ENCODE assay signal across 13 cellular contexts in genomic region chr4:31108762-31109161, GRCh38.
"Had no signal": no experiment of that assay in that cellular context is flagged by ENCODE, and none has a peak within 500 bp of the region (broad histone marks: within the 10 kb centered on the region; RNA-seq: fewer than 3 reads in every experiment).

No MANE protein-coding gene starts in this region.

- H3K4me2 ChIP-seq: hepatocyte had no signal

- H3K9me3 Mint-ChIP-seq: nephron progenitor cell; stimulated activated memory B cell treated with anti-CD40 and anti-IgM and Interleukin-4, amounts not matched to agents 10 μg/mL and 1 μg/mL and 100 μg/mL, for 72 hours had no signal

- H3K4me1 ChIP-seq: psoas muscle, right lobe of liver had no signal

- H3K27me3 Mint-ChIP-seq: naive thymus-derived CD4-positive, alpha-beta T cell; stimulated activated memory B cell treated with anti-CD40 and anti-IgM and Interleukin-4, amounts not matched to agents 10 μg/mL and 1 μg/mL and 100 μg/mL, for 72 hours had no signal

- H3K4me1 Mint-ChIP-seq: naive thymus-derived CD4-positive, alpha-beta T cell; nephron progenitor cell; stimulated activated memory B cell treated with anti-CD40 and anti-IgM and Interleukin-4, amounts not matched to agents 10 μg/mL and 1 μg/mL and 100 μg/mL, for 72 hours had no signal

- H3K9me3 ChIP-seq: neutrophil, psoas muscle, right lobe of liver had no signal

- H3K36me3 ChIP-seq: neutrophil, right lobe of liver had no signal

- DNase-seq: effector CD4-positive, alpha-beta T cell; kidney glomerular epithelial cell; naive thymus-derived CD4-positive, alpha-beta T cell; nephron progenitor cell; psoas muscle; retina; right lobe of liver; stimulated activated CD4-positive, alpha-beta T cell treated with anti-CD3 and anti-CD28 coated beads, Interleukin-4, amount 100 ng/mL, for 1 hour; trophoblast cell had no signal

- H3K27me3 ChIP-seq: hepatocyte, neutrophil, right lobe of liver had no signal

- H3K4me3 Mint-ChIP-seq: naive thymus-derived CD4-positive, alpha-beta T cell; nephron progenitor cell; stimulated activated memory B cell treated with anti-CD40 and anti-IgM and Interleukin-4, amounts not matched to agents 10 μg/mL and 1 μg/mL and 100 μg/mL, for 72 hours had no signal

- H2AFZ ChIP-seq: hepatocyte had no signal

- H3K79me2 ChIP-seq: hepatocyte had no signal

- H3K36me3 Mint-ChIP-seq: naive thymus-derived CD4-positive, alpha-beta T cell; stimulated activated memory B cell treated with anti-CD40 and anti-IgM and Interleukin-4, amounts not matched to agents 10 μg/mL and 1 μg/mL and 100 μg/mL, for 72 hours had no signal

- H3K4me3 ChIP-seq: coronary artery, hepatocyte, psoas muscle, right lobe of liver had no signal

- ATAC-seq: naive thymus-derived CD4-positive, alpha-beta T cell; psoas muscle; right lobe of liver; stimulated activated memory B cell treated with anti-CD40 and anti-IgM and Interleukin-4, amounts not matched to agents 10 μg/mL and 1 μg/mL and 100 μg/mL, for 72 hours had no signal

- H3K27ac ChIP-seq: coronary artery, hepatocyte, neutrophil, psoas muscle, right lobe of liver had no signal

- H3K27ac Mint-ChIP-seq: naive thymus-derived CD4-positive, alpha-beta T cell; nephron progenitor cell; stimulated activated memory B cell treated with anti-CD40 and anti-IgM and Interleukin-4, amounts not matched to agents 10 μg/mL and 1 μg/mL and 100 μg/mL, for 72 hours had no signal
